8 cellular contexts compared by ENCODE assay signal in genomic region chr19:36008336-36008978, GRCh38. TPM values are rescaled to one million over a fixed set of nuclear protein-coding genes. Genes with fewer than 3 reads are reported as not detected.
A peak's percentile ranks its signal among the peaks of the same experiment; 100 is the strongest.
DNase-seq lines count a peak whose midpoint lies in the region; ATAC-seq, FAIRE-seq and TF ChIP-seq lines count a peak whose summit lies in the region.

A gene with protein sequence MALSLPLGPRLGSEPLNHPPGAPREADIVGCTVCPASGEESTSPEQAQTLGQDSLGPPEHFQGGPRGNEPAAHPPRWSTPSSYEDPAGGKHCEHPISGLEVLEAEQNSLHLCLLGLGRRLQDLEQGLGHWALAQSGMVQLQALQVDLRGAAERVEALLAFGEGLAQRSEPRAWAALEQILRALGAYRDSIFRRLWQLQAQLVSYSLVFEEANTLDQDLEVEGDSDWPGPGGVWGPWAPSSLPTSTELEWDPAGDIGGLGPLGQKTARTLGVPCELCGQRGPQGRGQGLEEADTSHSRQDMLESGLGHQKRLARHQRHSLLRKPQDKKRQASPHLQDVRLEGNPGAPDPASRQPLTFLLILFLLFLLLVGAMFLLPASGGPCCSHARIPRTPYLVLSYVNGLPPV (minus strand): TSS chr19:36008813. CDS start chr19:36008681, 132 bp downstream.

- no peak for TF ChIP-seq CTCF in AG04450 (IDR thresholded peaks at IDR 0.05; ENCODE audit: low read depth, low read length)
- TF ChIP-seq CTCF in bronchial epithelial cell (IDR thresholded peaks at IDR 0.05; ENCODE audit: insufficient read depth, low read length, severe bottlenecking): no peak

- no peak within 1 kb of the TSS for H2BK5ac ChIP-seq in mesenchymal stem cell (ENCODE audit: low read depth, low read length, poor library complexity, severe bottlenecking)

- peak within 1 kb of the TSS; percentile 89 for H3K9ac ChIP-seq in mesenchymal stem cell (ENCODE audit: low read length)

- peak within 1 kb of the TSS; percentile 31 for H2AFZ ChIP-seq in mesenchymal stem cell (ENCODE audit: low read depth, low read length)

- peak within 1 kb of the TSS in 1 of 2 experiments; percentile 56 for H3K4ac ChIP-seq in mesenchymal stem cell (ENCODE audit: low read depth in 1 of 2, low read length in 2 of 2)

- H3K4me1 ChIP-seq in mesenchymal stem cell (ENCODE audit: control insufficient read depth, insufficient read depth, low read depth, low read length) (peaks cover 15% of the 10 kb centered on the region), aorta (ENCODE audit: control insufficient read depth in 1 of 2, insufficient read depth in 2 of 2, low read length in 2 of 2) (no peaks in the 10 kb centered on the region)

- H3K4me2 ChIP-seq in mesenchymal stem cell (ENCODE audit: low read length, poor library complexity, severe bottlenecking): peak within 1 kb of the TSS; percentile 72

- H3K27ac ChIP-seq in AG04450 (ENCODE audit: low read depth, low read length) (peak within 1 kb of the TSS; percentile 11), mesenchymal stem cell (ENCODE audit: low read length, poor library complexity, severe bottlenecking) (no peak within 1 kb of the TSS), aorta (ENCODE audit: low read depth in 1 of 2, low read length in 2 of 2) (peak within 1 kb of the TSS in 1 of 2 donors; percentile 7)

- intact Hi-C loops in aorta (cut with DNase I): no loop called here

- no peak for DNase-seq in AG04450 (ENCODE audit: low read depth, low spot score)
- DNase-seq in bronchial epithelial cell (ENCODE audit: low read depth): no peak
- DNase-seq in mesenchymal stem cell: no peak
- no peak for DNase-seq in medulla oblongata (ENCODE audit: extremely low spot score)
- no peak for DNase-seq in glomerular visceral epithelial cell (ENCODE audit: extremely low spot score)
- DNase-seq in aorta: no peak
- no peak for DNase-seq in DMS 273 treated with DMSO at 0.1 percent for 48 hours (lab: John Stamatoyannopoulos, UW)

- no peak for FAIRE-seq in bronchial epithelial cell (lab: Jason Lieb, UNC)

- no peak within 1 kb of the TSS for H2AK5ac ChIP-seq in mesenchymal stem cell (ENCODE audit: low read length, severe bottlenecking)

- peaks cover 13% of the 10 kb centered on the region for H3K79me1 ChIP-seq in mesenchymal stem cell (replicated peaks; ENCODE audit: low read length, poor library complexity, severe bottlenecking)

- peak within 1 kb of the TSS in 1 of 2 experiments; percentile 45 for H2BK12ac ChIP-seq in mesenchymal stem cell (ENCODE audit: low read length in 2 of 2)

- H3K36me3 Mint-ChIP-seq in IgD-negative memory B cell: no peaks in the 10 kb centered on the region

- CTCF ChIA-PET in AG04450 (lab: Charles Lee): no interaction called here

- no peak within 1 kb of the TSS for H3K23ac ChIP-seq in mesenchymal stem cell (ENCODE audit: low read length in 2 of 2)

- H3K9me3 ChIP-seq in AG04450 (ENCODE audit: control insufficient read depth, insufficient read depth, low read length): no peaks in the 10 kb centered on the region
- no peaks in the 10 kb centered on the region for H3K9me3 ChIP-seq in mesenchymal stem cell (ENCODE audit: control insufficient read depth, low read length)
- H3K9me3 ChIP-seq in aorta (ENCODE audit: control insufficient read depth, low read length): no peaks in the 10 kb centered on the region

- peak within 1 kb of the TSS; percentile 42 for H2BK120ac ChIP-seq in mesenchymal stem cell (ENCODE audit: low read depth, low read length)

- peaks cover 2% of the 10 kb centered on the region for H3K27me3 Mint-ChIP-seq in IgD-negative memory B cell

- H3K4me3 Mint-ChIP-seq in IgD-negative memory B cell: peak within 1 kb of the TSS; percentile 16 to 83 (median 71)

- H3K4me3 ChIP-seq in AG04450 (ENCODE audit: low read depth, low read length) (peak within 1 kb of the TSS; percentile 50), bronchial epithelial cell (ENCODE audit: low read depth, low read length) (peak within 1 kb of the TSS; percentile 41), mesenchymal stem cell (ENCODE audit: insufficient read depth in 1 of 2, low read depth in 1 of 2, low read length in 2 of 2) (peak within 1 kb of the TSS; percentile 40 to 75), aorta (ENCODE audit: low read length in 2 of 2) (no peak within 1 kb of the TSS)

- H3K27ac Mint-ChIP-seq in IgD-negative memory B cell: peak within 1 kb of the TSS in 1 of 3 donors; percentile 81

- peak within 1 kb of the TSS in 1 of 2 experiments; percentile 10 for H3K14ac ChIP-seq in mesenchymal stem cell (ENCODE audit: low read length in 2 of 2)

- H3K9me3 Mint-ChIP-seq in IgD-negative memory B cell: no peaks in the 10 kb centered on the region

- peaks cover 8 to 16% (median 10%) of the 10 kb centered on the region in 3 donors for H3K4me1 Mint-ChIP-seq in IgD-negative memory B cell

- H3K18ac ChIP-seq in mesenchymal stem cell (ENCODE audit: low read depth in 1 of 2, low read length in 2 of 2): peak within 1 kb of the TSS; percentile 73 to 74

- POLR2A ChIA-PET in AG04450 (lab: Yijun Ruan, JAX): no interaction called here

- WGBS in mesenchymal stem cell: 59% methylated on average over 19 of the region's 19 CpGs
- 49 to 53% methylated on average over 19 of the region's 19 CpGs for WGBS in aorta, 2 donors

- ATAC-seq in aorta (ENCODE audit: low FRiP score): no peak

- H3K36me3 ChIP-seq in bronchial epithelial cell (ENCODE audit: control insufficient read depth, insufficient read depth, low read length) (peaks cover 2% of the 10 kb centered on the region), mesenchymal stem cell (ENCODE audit: control insufficient read depth in 1 of 2, insufficient read depth in 2 of 2, low read depth in 1 of 2, low read length in 2 of 2) (peaks cover under 1 to 9% of the 10 kb centered on the region in 2 experiments), aorta (ENCODE audit: control insufficient read depth in 1 of 2, insufficient read depth in 2 of 2, low read length in 1 of 2) (no peaks in the 10 kb centered on the region)

- H3K27me3 ChIP-seq in AG04450 (ENCODE audit: control insufficient read depth, insufficient read depth, low read length) (no peaks in the 10 kb centered on the region), bronchial epithelial cell (ENCODE audit: control insufficient read depth, insufficient read depth, low read length) (no peaks in the 10 kb centered on the region), mesenchymal stem cell (ENCODE audit: control insufficient read depth in 1 of 2, insufficient read depth in 1 of 2, low read length in 2 of 2) (no peaks in the 10 kb centered on the region), aorta (ENCODE audit: control insufficient read depth in 1 of 2, insufficient read depth in 2 of 2, low read length in 1 of 2) (no peaks in the 10 kb centered on the region)

- peak within 1 kb of the TSS; percentile 84 for H4K8ac ChIP-seq in mesenchymal stem cell (ENCODE audit: low read length)

- peak within 1 kb of the TSS; percentile 82 for H4K91ac ChIP-seq in mesenchymal stem cell (ENCODE audit: low read length)

- no peak within 1 kb of the TSS for H2BK15ac ChIP-seq in mesenchymal stem cell (ENCODE audit: low read depth, poor library complexity, severe bottlenecking)

RNA-seq across cellular contexts. Expression of the gene that starts here (rescaled TPM):
- 0.07 and 0.14 TPM in 2 replicates for polyA plus RNA-seq in AG04450 (2011; rRNA removed)
- 0.14 TPM in 1 of 2 replicates, not detected in the other for polyA minus RNA-seq in AG04450 (2011; rRNA and poly(A)+ RNA removed)
- polyA plus RNA-seq in IgD-negative memory B cell: not detected
- total RNA-seq in bronchial epithelial cell: 3.4 and 3.6 TPM in 2 replicates
- 0.21 TPM for polyA plus RNA-seq in mesenchymal stem cell (2013, experiment 1 of 2)
- polyA plus RNA-seq in mesenchymal stem cell (2013, experiment 2 of 2): 0.07 TPM
- total RNA-seq in aorta: 1 to 10 TPM; 1.0 to 1.4 TPM
- 1 to 10 TPM in 1 of 2 donors, not detected in 1; 2.3 TPM for polyA plus RNA-seq in aorta

Comparison
In these comparisons a context has a peak if more than half of its experiments do, and no peak if none do; other contexts are left out.
1. H3K4me3 ChIP-seq: peak in AG04450 (single experiment), bronchial epithelial cell (single experiment) and mesenchymal stem cell (2 of 2); none in aorta (0 of 2).